In the genomic region with DNA sequence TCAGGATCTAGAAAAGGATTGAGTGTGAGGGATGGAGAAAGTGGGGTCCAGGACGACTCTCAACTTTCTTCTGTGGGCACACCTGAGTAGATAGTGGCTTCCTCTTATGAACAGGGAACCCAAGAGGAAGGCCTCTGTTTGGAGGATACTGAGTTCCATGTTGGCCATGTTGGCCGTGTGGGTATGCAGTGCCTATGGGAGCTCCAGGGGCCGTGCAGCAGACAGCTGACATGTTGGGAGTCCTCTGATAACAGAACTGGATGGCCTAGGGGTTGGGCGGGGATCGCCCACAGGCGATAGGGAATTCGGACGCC, we compare ENCODE assay signal across 8 cellular contexts. TPM values are rescaled to one million over a fixed set of nuclear protein-coding genes. Genes with fewer than 3 reads are reported as not detected.
A peak's percentile ranks its signal among the peaks of the same experiment; 100 is the strongest.
DNase-seq lines count a peak whose midpoint lies in the region; ATAC-seq and TF ChIP-seq lines count a peak whose summit lies in the region.

No MANE protein-coding gene starts in this region.

- TF ChIP-seq POLR2A in Peyer's patch (IDR thresholded peaks at IDR 0.05): no peak
- no peak for TF ChIP-seq POLR2A in esophagus muscularis mucosa (IDR thresholded peaks at IDR 0.05; ENCODE audit: low read depth)

- H3K4me1 ChIP-seq in Peyer's patch: peaks cover 0 to 10% (median 4%) of the 10 kb centered on the region in 4 donors
- H3K4me1 ChIP-seq in esophagus muscularis mucosa: peaks cover 28 to 46% (median 39%) of the 10 kb centered on the region in 4 donors
- peaks cover 18% of the 10 kb centered on the region for H3K4me1 ChIP-seq in rectal smooth muscle tissue (ENCODE audit: control insufficient read depth, insufficient read depth, low read length)

- peaks cover 24% of the 10 kb centered on the region for H3K36me3 Mint-ChIP-seq in activated CD8-positive, alpha-beta memory T cell treated with anti-CD3 and anti-CD28 coated beads, Interleukin-2, amount 10 ng/mL, durations not matched to agents 7 days and 5 days

- H3K9me3 ChIP-seq in Peyer's patch (no peaks in the 10 kb centered on the region), esophagus muscularis mucosa (no peaks in the 10 kb centered on the region)

- no peak for TF ChIP-seq CTCF in Peyer's patch (IDR thresholded peaks at IDR 0.05)
- no peak for TF ChIP-seq CTCF in esophagus muscularis mucosa (IDR thresholded peaks at IDR 0.05)

- peak overlapping the region; percentile 95 for H3K27ac Mint-ChIP-seq in activated CD8-positive, alpha-beta memory T cell treated with anti-CD3 and anti-CD28 coated beads, Interleukin-2, amount 10 ng/mL, durations not matched to agents 7 days and 5 days

- CTCF ChIA-PET in activated CD8-positive, alpha-beta memory T cell treated with anti-CD3 and anti-CD28 coated beads, Interleukin-2, amount 10 ng/mL, durations not matched to agents 7 days and 5 days (lab: Charles Lee): interaction anchor here (0.7 to 6.6 kb wide), 10 partner anchors 11 to 626 kb away, joined by 3 to 65 read pairs (median 4); partner anchors contain the start of genes ARMH1 and TMEM53

- no peak for DNase-seq in activated CD8-positive, alpha-beta memory T cell treated with anti-CD3 and anti-CD28 coated beads, Interleukin-2, amount 10 ng/mL, durations not matched to agents 7 days and 5 days
- DNase-seq in activated CD8-positive, alpha-beta memory T cell treated with anti-CD3 and anti-CD28 coated beads, Interleukin-2, amount 50 U/mL, for 48 hours: no peak
- DNase-seq in Peyer's patch: no peak
- DNase-seq in esophagus muscularis mucosa (ENCODE audit: extremely low spot score): no peak
- DNase-seq in HPDE6-E6E7 (ENCODE audit: extremely low spot score): no peak
- no peak for DNase-seq in NCI-H748 treated with DMSO at 0.1 percent for 48 hours (lab: John Stamatoyannopoulos, UW)
- no peak for DNase-seq in stimulated activated CD4-positive, alpha-beta T cell treated with anti-CD3 and anti-CD28 coated beads, Interleukin-4, amount 100 ng/mL, for 1 hour

- no peak for TF ChIP-seq EP300 in esophagus muscularis mucosa (IDR thresholded peaks at IDR 0.05)

- no peaks in the 10 kb centered on the region for H3K27me3 Mint-ChIP-seq in activated CD8-positive, alpha-beta memory T cell treated with anti-CD3 and anti-CD28 coated beads, Interleukin-2, amount 10 ng/mL, durations not matched to agents 7 days and 5 days

- H3K36me3 ChIP-seq in Peyer's patch: peaks cover 0 to 20% (median 0%) of the 10 kb centered on the region in 3 donors
- H3K36me3 ChIP-seq in esophagus muscularis mucosa: peaks cover 8 to 33% (median 26%) of the 10 kb centered on the region in 4 donors
- H3K36me3 ChIP-seq in rectal smooth muscle tissue (ENCODE audit: control insufficient read depth, insufficient read depth, low read length): peaks cover 21% of the 10 kb centered on the region

- peaks cover 35% of the 10 kb centered on the region for H3K4me1 Mint-ChIP-seq in activated CD8-positive, alpha-beta memory T cell treated with anti-CD3 and anti-CD28 coated beads, Interleukin-2, amount 10 ng/mL, durations not matched to agents 7 days and 5 days

- H3K4me3 ChIP-seq in Peyer's patch: peak overlapping the region; percentile 61 to 97 (median 88)
- peak overlapping the region; percentile 77 to 98 (median 85) for H3K4me3 ChIP-seq in esophagus muscularis mucosa
- H3K4me3 ChIP-seq in rectal smooth muscle tissue (ENCODE audit: low read length): peak overlapping the region; percentile 77

- peak; percentile 21 for ATAC-seq in activated CD8-positive, alpha-beta memory T cell treated with anti-CD3 and anti-CD28 coated beads, Interleukin-2, amount 10 ng/mL, durations not matched to agents 7 days and 5 days

- H3K4me3 Mint-ChIP-seq in activated CD8-positive, alpha-beta memory T cell treated with anti-CD3 and anti-CD28 coated beads, Interleukin-2, amount 10 ng/mL, durations not matched to agents 7 days and 5 days: peak overlapping the region; percentile 84

- H3K9ac ChIP-seq in rectal smooth muscle tissue (ENCODE audit: low read length): peak overlapping the region; percentile 76

- 12% methylated on average over 6 of the region's 8 CpGs for WGBS in esophagus muscularis mucosa

- H3K9me3 Mint-ChIP-seq in activated CD8-positive, alpha-beta memory T cell treated with anti-CD3 and anti-CD28 coated beads, Interleukin-2, amount 10 ng/mL, durations not matched to agents 7 days and 5 days (ENCODE audit: low read depth): no peaks in the 10 kb centered on the region

- intact Hi-C loops in esophagus muscularis mucosa (cut with DNase I): no loop called here

- peak overlapping the region; percentile 93 to 98 (median 96) for H3K27ac ChIP-seq in Peyer's patch
- peak overlapping the region; percentile 90 to 95 (median 92) for H3K27ac ChIP-seq in esophagus muscularis mucosa (replicated peaks in 1 of 4)
- peak overlapping the region; percentile 89 for H3K27ac ChIP-seq in rectal smooth muscle tissue (ENCODE audit: low read depth, low read length)

- H3K27me3 ChIP-seq in Peyer's patch (no peaks in the 10 kb centered on the region), esophagus muscularis mucosa (no peaks in the 10 kb centered on the region), rectal smooth muscle tissue (ENCODE audit: control insufficient read depth, insufficient read depth, low read length) (no peaks in the 10 kb centered on the region)

RNA-seq across cellular contexts. Expression of gene TMEM53, which starts 43.0 kb away (rescaled TPM):
- 1 to 10 TPM; 3.6 to 3.7 TPM for total RNA-seq in activated CD8-positive, alpha-beta memory T cell treated with anti-CD3 and anti-CD28 coated beads, Interleukin-2, amount 10 ng/mL, durations not matched to agents 7 days and 5 days
- total RNA-seq in Peyer's patch: 10 to 100 TPM in 3 of 4 donors, not detected in 1; 23.1 to 30.8 (median 26.5) TPM
- total RNA-seq in esophagus muscularis mucosa: 1 to 10 TPM; 4.5 to 7.0 (median 5.7) TPM

RNA-seq across cellular contexts. Expression of gene ARMH1, which starts 43.2 kb away (rescaled TPM):
- total RNA-seq in activated CD8-positive, alpha-beta memory T cell treated with anti-CD3 and anti-CD28 coated beads, Interleukin-2, amount 10 ng/mL, durations not matched to agents 7 days and 5 days: 10 to 100 TPM; 17.0 to 17.2 TPM
- 1 to 10 TPM; 3.7 to 7.7 (median 4.8) TPM for total RNA-seq in Peyer's patch
- under 1 TPM; 0.26 to 0.75 (median 0.54) TPM for total RNA-seq in esophagus muscularis mucosa
